ENCODE assay signal across 9 cellular contexts in genomic region chr19:46297700-46298476, GRCh38. TPM values are rescaled to one million over a fixed set of nuclear protein-coding genes. Genes with fewer than 3 reads are reported as not detected.
DNase-seq lines count a peak whose midpoint lies in the region; ATAC-seq and TF ChIP-seq lines count a peak whose summit lies in the region.
"Had no signal": no experiment of that assay in that cellular context is flagged by ENCODE, and none has a peak within 500 bp of the region (broad histone marks: within the 10 kb centered on the region; RNA-seq: fewer than 3 reads in every experiment).

No MANE protein-coding gene starts in this region.

- H2AFZ ChIP-seq in OCI-LY7 (ENCODE audit: low read length): no peak overlapping the region

- no peak for ATAC-seq in CD8-positive, alpha-beta T cell
- no peak for ATAC-seq in GM21526 (IDR thresholded peaks at IDR 0.05; ENCODE audit: low FRiP score, unreplicated experiment)
- no peak for ATAC-seq in activated CD4-positive, CD25-positive, alpha-beta regulatory T cell treated with anti-CD3 and anti-CD28 coated beads, Interleukin-2, amount 50 U/mL, for 24 hours

- no peaks in the 10 kb centered on the region for H3K36me3 Mint-ChIP-seq in CD8-positive, alpha-beta T cell

- WGBS in esophagus squamous epithelium, 2 donors: 27% methylated on average over 9 to 13 of the region's 19 CpGs
- WGBS in mesodermal cell (ENCODE audit: insufficient coverage in 2 of 2), 2 experiments: 86% methylated on average over 14 to 17 of the region's 19 CpGs

- no peaks in the 10 kb centered on the region for H3K4me1 Mint-ChIP-seq in CD8-positive, alpha-beta T cell (ENCODE audit: low read depth)

- no peak overlapping the region for H3K27ac Mint-ChIP-seq in CD8-positive, alpha-beta T cell

- no peaks in the 10 kb centered on the region for H3K9me2 ChIP-seq in OCI-LY7 (ENCODE audit: insufficient read depth, low read length)

- H3K4me1 ChIP-seq in OCI-LY7 (ENCODE audit: insufficient read depth, low read length, poor library complexity, severe bottlenecking) (no peaks in the 10 kb centered on the region), esophagus squamous epithelium (peaks cover 35 to 73% (median 47%) of the 10 kb centered on the region in 3 donors), mesodermal cell (ENCODE audit: control insufficient read depth, insufficient read depth, low read length, poor library complexity, severe bottlenecking) (peaks cover 16% of the 10 kb centered on the region), tibial artery (peaks cover 11 to 64% (median 55%) of the 10 kb centered on the region in 4 donors)
- H3K4me1 ChIP-seq in CD8-positive, alpha-beta T cell (ENCODE audit: insufficient read depth, low read length): no peaks in the 10 kb centered on the region

- CTCF ChIA-PET in OCI-LY7 (lab: Charles Lee; ENCODE audit: unreplicated experiment): no interaction called here
- CTCF ChIA-PET in CD8-positive, alpha-beta T cell (lab: Charles Lee): no interaction called here

- H3K27me3 Mint-ChIP-seq in CD8-positive, alpha-beta T cell (ENCODE audit: low read depth): peaks cover 25% of the 10 kb centered on the region

- intact Hi-C loops in OCI-LY7 (cut with micrococcal nuclease; ENCODE audit: unreplicated experiment) (no loop called here), esophagus squamous epithelium (cut with DNase I) (no loop called here), tibial artery (cut with DNase I; ENCODE audit: low total_unique reads) (no loop called here)
- intact Hi-C loops in CD8-positive, alpha-beta T cell (cut with DNase I, micrococcal nuclease): no loop called here

- no TSS peak for BruUV-seq in OCI-LY7 (replicated peaks; lab: Mats Ljungman, UMichigan)

- no peak for DNase-seq in OCI-LY7 (ENCODE audit: low spot score)
- no peak for DNase-seq in esophagus squamous epithelium (lab: John Stamatoyannopoulos, UW)
- peak; percentile 91 to 95 for DNase-seq in tibial artery
- no peak for DNase-seq in CD8-positive, alpha-beta T cell
- no peak for DNase-seq in EL

- no peaks in the 10 kb centered on the region for H3K36me3 ChIP-seq in OCI-LY7 (ENCODE audit: insufficient read depth, low read length)
- H3K36me3 ChIP-seq in esophagus squamous epithelium: no peaks in the 10 kb centered on the region
- no peaks in the 10 kb centered on the region for H3K36me3 ChIP-seq in mesodermal cell (ENCODE audit: control insufficient read depth, insufficient read depth, low read length)
- no peaks in the 10 kb centered on the region for H3K36me3 ChIP-seq in tibial artery
- H3K36me3 ChIP-seq in CD8-positive, alpha-beta T cell (ENCODE audit: insufficient read depth, low read length): no peaks in the 10 kb centered on the region

- H3K4me3 Mint-ChIP-seq in CD8-positive, alpha-beta T cell: no peak overlapping the region

- H3K4me3 ChIP-seq in OCI-LY7 (ENCODE audit: low read depth, low read length, poor library complexity, severe bottlenecking) (no peak overlapping the region), esophagus squamous epithelium (peak overlapping the region; percentile 26 to 65 (median 52)), mesodermal cell (ENCODE audit: extremely low read depth, insufficient read depth, low read length, poor library complexity, severe bottlenecking) (peak overlapping the region; percentile 70), tibial artery (peak overlapping the region; percentile 61)
- no peak overlapping the region for H3K4me3 ChIP-seq in CD8-positive, alpha-beta T cell (ENCODE audit: low read depth, low read length)

- no peaks in the 10 kb centered on the region for H3K9me3 Mint-ChIP-seq in CD8-positive, alpha-beta T cell

- H4K20me1 ChIP-seq in OCI-LY7 (ENCODE audit: insufficient read depth, low read length): no peaks in the 10 kb centered on the region

- H3K79me2 ChIP-seq in OCI-LY7 (ENCODE audit: insufficient read depth, low read depth, low read length): no peaks in the 10 kb centered on the region

- TF ChIP-seq CTCF in OCI-LY7 (conservative IDR thresholded peaks at IDR 0.05; ENCODE audit: low read length): peak; percentile 29; the same call in 1 of the 2 replicates
- TF ChIP-seq CTCF in esophagus squamous epithelium (IDR thresholded peaks at IDR 0.05): peak in 3 of 6 experiments; percentile 11 to 18 (median 14)
- TF ChIP-seq CTCF in tibial artery (IDR thresholded peaks at IDR 0.05): peak; percentile 25 to 29
- no peak for TF ChIP-seq CTCF in CD8-positive, alpha-beta T cell (IDR thresholded peaks at IDR 0.05)

- peak in 2 of 4 donors; percentile 43 to 51 for TF ChIP-seq POLR2A in esophagus squamous epithelium (IDR thresholded peaks at IDR 0.05)

- POLR2A ChIA-PET in OCI-LY7 (lab: Charles Lee): no interaction called here
- POLR2A ChIA-PET in CD8-positive, alpha-beta T cell (lab: Charles Lee): no interaction called here

- H3K27ac ChIP-seq in OCI-LY7 (ENCODE audit: low read depth, low read length, poor library complexity, severe bottlenecking) (no peak overlapping the region), esophagus squamous epithelium (peak overlapping the region; percentile 79 to 96 (median 92)), mesodermal cell (ENCODE audit: low read depth, low read length, severe bottlenecking) (no peak overlapping the region), tibial artery (peak overlapping the region; percentile 93 to 96)
- H3K27ac ChIP-seq in CD8-positive, alpha-beta T cell (ENCODE audit: low read depth, low read length): no peak overlapping the region
- H3K27ac ChIP-seq: KMS-11 had no signal

- H3K9me3 ChIP-seq in OCI-LY7 (ENCODE audit: low read length) (no peaks in the 10 kb centered on the region), esophagus squamous epithelium (no peaks in the 10 kb centered on the region), mesodermal cell (ENCODE audit: control insufficient read depth, low read length) (no peaks in the 10 kb centered on the region), tibial artery (no peaks in the 10 kb centered on the region)
- no peaks in the 10 kb centered on the region for H3K9me3 ChIP-seq in CD8-positive, alpha-beta T cell (ENCODE audit: low read length)

- H3K27me3 ChIP-seq in esophagus squamous epithelium: peaks cover 0 to 21% (median 0%) of the 10 kb centered on the region in 4 donors
- H3K27me3 ChIP-seq in tibial artery: no peaks in the 10 kb centered on the region
- H3K27me3 ChIP-seq in CD8-positive, alpha-beta T cell (ENCODE audit: insufficient read depth, low read length): peaks cover 14% of the 10 kb centered on the region

- H3K4me2 ChIP-seq in OCI-LY7 (ENCODE audit: low read length): no peak overlapping the region

RNA-seq across cellular contexts. Expression of gene HIF3A, which starts 1.0 kb away (rescaled TPM):
- total RNA-seq in OCI-LY7 (2014; rRNA removed; shearing (Covaris generic)): not detected in 2 replicates
- total RNA-seq in OCI-LY7 (2022) (not detected in 2 replicates), esophagus squamous epithelium (10 to 100 TPM in 1 of 4 donors, 1 to 10 TPM in 3; 3.8 to 52.8 (median 6.2) TPM)
- polyA plus RNA-seq in mesodermal cell (2013, experiment 1 of 2): 16.6 TPM
- polyA plus RNA-seq in mesodermal cell (2013, experiment 2 of 2): 14.9 TPM
- not detected for total RNA-seq in CD8-positive, alpha-beta T cell

RNA-seq across cellular contexts. Expression of gene PPP5C, which starts 49.0 kb away (rescaled TPM):
- total RNA-seq in OCI-LY7 (2014; rRNA removed; shearing (Covaris generic)): 110 and 118 TPM in 2 replicates
- total RNA-seq in OCI-LY7 (2022) (103 and 105 TPM in 2 replicates), esophagus squamous epithelium (10 to 100 TPM; 33.8 to 51.3 (median 43.2) TPM)
- 82.8 TPM for polyA plus RNA-seq in mesodermal cell (2013, experiment 1 of 2)
- polyA plus RNA-seq in mesodermal cell (2013, experiment 2 of 2): 74.0 TPM
- 10 to 100 TPM; 24.6 to 25.7 TPM for total RNA-seq in CD8-positive, alpha-beta T cell

Comparison
In these comparisons a context has a peak if more than half of its experiments do, and no peak if none do; other contexts are left out.
1. DNase-seq: peak in tibial artery (2 of 2); none in OCI-LY7 (single experiment), esophagus squamous epithelium (single experiment), CD8-positive, alpha-beta T cell (0 of 7) and EL (single experiment).
2. H3K27ac ChIP-seq: peak in esophagus squamous epithelium (4 of 4) and tibial artery (2 of 2); none in OCI-LY7 (single experiment), mesodermal cell (single experiment) and CD8-positive, alpha-beta T cell (single experiment).
3. H3K4me3 ChIP-seq: peak in esophagus squamous epithelium (4 of 4), mesodermal cell (single experiment) and tibial artery (2 of 2); none in OCI-LY7 (single experiment) and CD8-positive, alpha-beta T cell (single experiment).
4. RNA of gene HIF3A, which starts 1.0 kb away (total RNA-seq): 3.8 to 52.8 TPM in esophagus squamous epithelium; not detected in OCI-LY7 and not detected in CD8-positive, alpha-beta T cell; every median in the first group is over 4 times any median in the second.